ENCODE assay signal across 26 cellular contexts in genomic region chr2:240745962-240746361, GRCh38. TPM values are rescaled to one million over a fixed set of nuclear protein-coding genes. Genes with fewer than 3 reads are reported as not detected.
"Had no signal": no experiment of that assay in that cellular context is flagged by ENCODE, and none has a peak within 500 bp of the region (broad histone marks: within the 10 kb centered on the region; RNA-seq: fewer than 3 reads in every experiment).

No MANE protein-coding gene starts in this region.

- H3K4me3 ChIP-seq: colonic mucosa, coronary artery, dorsolateral prefrontal cortex, esophagus muscularis mucosa, esophagus squamous epithelium, gastrocnemius medialis, gastroesophageal sphincter, heart left ventricle, heart right ventricle had no signal

- H3K4me1 ChIP-seq: colonic mucosa, esophagus muscularis mucosa, esophagus squamous epithelium, foreskin keratinocyte, gastrocnemius medialis, gastroesophageal sphincter, heart left ventricle, heart right ventricle had no signal

- H3K9me3 ChIP-seq: colonic mucosa, esophagus muscularis mucosa, esophagus squamous epithelium, gastrocnemius medialis, gastroesophageal sphincter, heart left ventricle, heart right ventricle had no signal

- H3K36me3 ChIP-seq: colonic mucosa, esophagus muscularis mucosa, esophagus squamous epithelium, gastrocnemius medialis, gastroesophageal sphincter, heart left ventricle, heart right ventricle had no signal

- H3K27me3 ChIP-seq: colonic mucosa, dorsolateral prefrontal cortex, esophagus muscularis mucosa, esophagus squamous epithelium, foreskin keratinocyte, gastrocnemius medialis, gastroesophageal sphincter had no signal

- DNase-seq: colonic mucosa; cortex of kidney; dermis blood vessel endothelial cell; dorsolateral prefrontal cortex; effector CD4-positive, alpha-beta T cell; effector CD8-positive, alpha-beta T cell; effector memory CD4-positive, alpha-beta T cell; effector memory CD8-positive, alpha-beta T cell; endodermal cell; erythroblast; esophagus squamous epithelium; foreskin fibroblast; foreskin keratinocyte; foreskin melanocyte; gastrocnemius medialis; glutamatergic neuron; head of caudate nucleus; heart left ventricle; heart right ventricle had no signal

- H3K27ac ChIP-seq: colonic mucosa, coronary artery, epithelial cell of prostate, esophagus muscularis mucosa, esophagus squamous epithelium, foreskin keratinocyte, gastrocnemius medialis, gastroesophageal sphincter, heart left ventricle, heart right ventricle had no signal

RNA-seq across cellular contexts. Expression of gene AQP12A, which starts 54.3 kb away (rescaled TPM):
- polyA plus RNA-seq: endothelial cell of umbilical vein, esophagus, fibroblast of lung, foreskin keratinocyte, heart left ventricle, heart right ventricle had no signal
